1 cellular context compared by ENCODE assay signal in genomic region chr1:220043646-220044045, GRCh38.
TF ChIP-seq lines count a peak whose summit lies in the region.

No MANE protein-coding gene starts in this region.

TF ChIP-seq in HepG2, 621 proteins besides CTCF, POLR2A, EP300 and RAD21:
- TF ChIP-seq ZNF160 (CRISPR knock-in tag; IDR thresholded peaks at IDR 0.05), result no peak
